ENCODE assay signal across 27 cellular contexts in genomic region chr20:50264534-50265145, GRCh38.
"Had no signal": no experiment of that assay in that cellular context is flagged by ENCODE, and none has a peak within 500 bp of the region (broad histone marks: within the 10 kb centered on the region; RNA-seq: fewer than 3 reads in every experiment).

No MANE protein-coding gene starts in this region.

- H3K9me3 Mint-ChIP-seq: activated CD4-positive, alpha-beta memory T cell treated with anti-CD3 and anti-CD28 coated beads for 36 hours; activated CD4-positive, alpha-beta T cell treated with anti-CD3 and anti-CD28 coated beads, Interleukin-2, amount 10 ng/mL, durations not matched to agents 7 days and 5 days; activated naive CD4-positive, alpha-beta T cell treated with anti-CD3 and anti-CD28 coated beads for 36 hours; activated T-cell treated with anti-CD3 and anti-CD28 coated beads, Interleukin-2, amount 50 U/mL, for 4 hours; T-cell had no signal

- H3K27me3 ChIP-seq: Peyer's patch had no signal

- H3K27ac Mint-ChIP-seq: activated CD4-positive, alpha-beta memory T cell treated with anti-CD3 and anti-CD28 coated beads for 36 hours; activated naive CD4-positive, alpha-beta T cell treated with anti-CD3 and anti-CD28 coated beads for 36 hours; activated naive CD8-positive, alpha-beta T cell; brain; T-cell had no signal

- DNase-seq: activated CD4-positive, alpha-beta memory T cell treated with anti-CD3 and anti-CD28 coated beads for 36 hours; activated CD4-positive, alpha-beta T cell treated with anti-CD3 and anti-CD28 coated beads, Interleukin-2, amount 10 ng/mL, durations not matched to agents 7 days and 5 days; activated CD4-positive, CD25-positive, alpha-beta regulatory T cell; activated CD8-positive, alpha-beta memory T cell treated with anti-CD3 and anti-CD28 coated beads for 24 hours; activated effector memory CD4-positive, alpha-beta T cell treated with anti-CD3 and anti-CD28 coated beads, Interleukin-2, amount 50 U/mL, for 16 hours; activated naive CD4-positive, alpha-beta T cell treated with anti-CD3 and anti-CD28 coated beads for 36 hours; activated T-cell treated with anti-CD3 and anti-CD28 coated beads, Interleukin-2, amount 50 U/mL, for 4 hours; amygdala; Kasumi-1; KBM-7; NCI-H1417; NCI-H1930; NCI-H345; NCI-H510A; NCI-H526 treated with DMSO at 0.1 percent for 48 hours; NCI-H82; Peyer's patch; SIG-M5; T-cell; T-helper 2 cell; T1000 had no signal

- H3K4me3 ChIP-seq: Peyer's patch, SK-N-MC had no signal

- H3K36me3 ChIP-seq: Peyer's patch had no signal

- H3K27me3 Mint-ChIP-seq: activated CD4-positive, alpha-beta memory T cell treated with anti-CD3 and anti-CD28 coated beads for 36 hours; activated CD4-positive, alpha-beta T cell treated with anti-CD3 and anti-CD28 coated beads, Interleukin-2, amount 10 ng/mL, durations not matched to agents 7 days and 5 days; activated naive CD8-positive, alpha-beta T cell had no signal

- FAIRE-seq: astrocyte, TTC549 had no signal

- H3K9me3 ChIP-seq: Peyer's patch had no signal

- H3K4me3 Mint-ChIP-seq: activated CD4-positive, alpha-beta memory T cell treated with anti-CD3 and anti-CD28 coated beads for 36 hours; activated CD4-positive, alpha-beta T cell treated with anti-CD3 and anti-CD28 coated beads, Interleukin-2, amount 10 ng/mL, durations not matched to agents 7 days and 5 days; activated naive CD4-positive, alpha-beta T cell treated with anti-CD3 and anti-CD28 coated beads for 36 hours; activated naive CD8-positive, alpha-beta T cell; activated T-cell treated with anti-CD3 and anti-CD28 coated beads, Interleukin-2, amount 50 U/mL, for 4 hours; brain; T-cell had no signal

- H3K27ac ChIP-seq: Peyer's patch, SK-N-MC, VCaP had no signal

- ATAC-seq: activated T-cell treated with anti-CD3 and anti-CD28 coated beads, Interleukin-2, amount 50 U/mL, for 4 hours; T-cell had no signal

- H3K36me3 Mint-ChIP-seq: activated CD4-positive, alpha-beta memory T cell treated with anti-CD3 and anti-CD28 coated beads for 36 hours; activated naive CD8-positive, alpha-beta T cell; brain; T-cell had no signal
